ENCODE assay signal across 1 cellular context in genomic region chr6:5290097-5290496, GRCh38.
TF ChIP-seq lines count a peak whose summit lies in the region.

No MANE protein-coding gene starts in this region.

TF ChIP-seq in HepG2, 621 proteins besides CTCF, POLR2A, EP300 and RAD21:
- TF ChIP-seq, protein P1, sequence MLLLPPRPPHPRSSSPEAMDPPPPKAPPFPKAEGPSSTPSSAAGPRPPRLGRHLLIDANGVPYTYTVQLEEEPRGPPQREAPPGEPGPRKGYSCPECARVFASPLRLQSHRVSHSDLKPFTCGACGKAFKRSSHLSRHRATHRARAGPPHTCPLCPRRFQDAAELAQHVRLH (CRISPR knock-in tag; IDR thresholded peaks at IDR 0.05; ENCODE audit: borderline replicate concordance, low read depth): no peak
- TF ChIP-seq MTA1 (CRISPR knock-in tag; IDR thresholded peaks at IDR 0.05; ENCODE audit: borderline replicate concordance) (no peak), CBX5 (CRISPR knock-in tag; IDR thresholded peaks at IDR 0.05; ENCODE audit: borderline replicate concordance) (no peak), RBM39 (IDR thresholded peaks at IDR 0.05; ENCODE audit: low read depth, low read length, poor library complexity, severe bottlenecking) (no peak), NCOA1 (CRISPR knock-in tag; IDR thresholded peaks at IDR 0.05) (no peak), PAF1 (CRISPR knock-in tag; IDR thresholded peaks at IDR 0.05) (no peak), SRSF9 (IDR thresholded peaks at IDR 0.05; ENCODE audit: borderline replicate concordance, insufficient read depth, low read depth, low read length, poor library complexity, severe bottlenecking) (no peak), TFDP1 (CRISPR knock-in tag; IDR thresholded peaks at IDR 0.05; ENCODE audit: borderline replicate concordance) (no peak), ZNF737 (CRISPR knock-in tag; IDR thresholded peaks at IDR 0.05; ENCODE audit: borderline replicate concordance) (no peak), PREB (CRISPR knock-in tag; IDR thresholded peaks at IDR 0.05) (no peak), ATF1 (CRISPR knock-in tag; IDR thresholded peaks at IDR 0.05) (no peak), AGO2 (optimal IDR thresholded peaks at IDR 0.05; ENCODE audit: low read depth, low read length) (no peak), MIER3 (CRISPR knock-in tag; IDR thresholded peaks at IDR 0.05; ENCODE audit: borderline replicate concordance) (no peak), XRCC5 (optimal IDR thresholded peaks at IDR 0.05; ENCODE audit: low read length) (no peak), JUND (CRISPR knock-in tag; IDR thresholded peaks at IDR 0.05) (no peak), TIGD3 (CRISPR knock-in tag; IDR thresholded peaks at IDR 0.05; ENCODE audit: borderline replicate concordance) (no peak)
